In genomic region chr12:54975875-54976274, GRCh38 we compare ENCODE assay signal across 21 cellular contexts. TPM values are rescaled to one million over a fixed set of nuclear protein-coding genes. Genes with fewer than 3 reads are reported as not detected.
DNase-seq lines count a peak whose midpoint lies in the region; ATAC-seq and TF ChIP-seq lines count a peak whose summit lies in the region.
"Had no signal": no experiment of that assay in that cellular context is flagged by ENCODE, and none has a peak within 500 bp of the region (broad histone marks: within the 10 kb centered on the region; RNA-seq: fewer than 3 reads in every experiment).

No MANE protein-coding gene starts in this region.

- TF ChIP-seq CTCF in SK-N-SH (IDR thresholded peaks at IDR 0.05), result no peak

- no peaks in the 10 kb centered on the region for H3K27me3 Mint-ChIP-seq in CD4-positive, CD25-positive, alpha-beta regulatory T cell
- no peaks in the 10 kb centered on the region for H3K27me3 Mint-ChIP-seq in CD8-positive, alpha-beta memory T cell
- H3K27me3 Mint-ChIP-seq in activated T-helper 2 cell treated with anti-CD3 and anti-CD28 coated beads, Interferon-gamma antibody, Interleukin-2, Interleukin-4, amounts not matched to agents 10 μg/mL and 5 μg/mL and 100 μg/mL, durations not matched to agents 14 hours and 24 hours and 36 hours (ENCODE audit: low read depth), result no peaks in the 10 kb centered on the region

- H3K4me2 ChIP-seq in SK-N-SH, result no peak overlapping the region

- WGBS in SK-N-SH (ENCODE audit: low lambda C conversion rate), result 2% methylated on average over 6 of the region's 6 CpGs

- no peaks in the 10 kb centered on the region for H3K27me3 ChIP-seq in CD4-positive, CD25-positive, alpha-beta regulatory T cell (ENCODE audit: control insufficient read depth, insufficient read depth, low read length)
- no peaks in the 10 kb centered on the region for H3K27me3 ChIP-seq in CD8-positive, alpha-beta memory T cell (ENCODE audit: insufficient read depth, low read length, poor library complexity, severe bottlenecking)
- H3K27me3 ChIP-seq in SK-N-SH (ENCODE audit: insufficient read depth), result peaks cover 9% of the 10 kb centered on the region; the same call in 1 of the 2 replicates
- H3K27me3 ChIP-seq: body of pancreas had no signal

- H2AFZ ChIP-seq in SK-N-SH (ENCODE audit: low read depth), result no peak overlapping the region

- peaks cover 53% of the 10 kb centered on the region for H3K4me1 ChIP-seq in CD4-positive, CD25-positive, alpha-beta regulatory T cell (ENCODE audit: control insufficient read depth, insufficient read depth, low read length, poor library complexity, severe bottlenecking)
- peaks cover 95% of the 10 kb centered on the region for H3K4me1 ChIP-seq in CD8-positive, alpha-beta memory T cell (ENCODE audit: insufficient read depth, low read length)
- H3K4me1 ChIP-seq in SK-N-SH (ENCODE audit: control insufficient read depth in 1 of 2, insufficient read depth in 2 of 2, low read depth in 1 of 2, low read length in 1 of 2), result no peaks in the 10 kb centered on the region
- H3K4me1 ChIP-seq: body of pancreas had no signal

- no peaks in the 10 kb centered on the region for H3K9me2 ChIP-seq in SK-N-SH

- no peaks in the 10 kb centered on the region for H4K20me1 ChIP-seq in SK-N-SH (ENCODE audit: insufficient read depth)

- H3K36me3 ChIP-seq in CD4-positive, CD25-positive, alpha-beta regulatory T cell (ENCODE audit: control insufficient read depth, insufficient read depth, low read length), result peaks cover 50% of the 10 kb centered on the region
- peaks cover 29% of the 10 kb centered on the region for H3K36me3 ChIP-seq in CD8-positive, alpha-beta memory T cell (ENCODE audit: insufficient read depth, low read length)
- H3K36me3 ChIP-seq in SK-N-SH (replicated peaks in 1 of 2; ENCODE audit: control insufficient read depth in 1 of 2, insufficient read depth in 2 of 2, low read length in 1 of 2), result no peaks in the 10 kb centered on the region

- no peak for DNase-seq in CD4-positive, CD25-positive, alpha-beta regulatory T cell
- no peak for DNase-seq in CD8-positive, alpha-beta memory T cell
- no peak for DNase-seq in activated T-helper 2 cell treated with anti-CD3 and anti-CD28 coated beads, Interferon-gamma antibody, Interleukin-2, Interleukin-4, amounts not matched to agents 10 μg/mL and 5 μg/mL and 100 μg/mL, durations not matched to agents 14 hours and 24 hours and 36 hours (ENCODE audit: low spot score)
- DNase-seq in left colon, result no peak
- DNase-seq in SK-N-SH, result no peak
- DNase-seq in midbrain (lab: John Stamatoyannopoulos, UW), result no peak
- DNase-seq: body of pancreas; effector CD4-positive, alpha-beta T cell; NCI-H345; NK-92 treated with Interleukin-12 subunit alpha and Interleukin-12 subunit beta, amount 100 ng/mL, for 24 hours; RPMI8226; stimulated activated CD4-positive, alpha-beta T cell treated with anti-CD3 and anti-CD28 coated beads, Interleukin-4, amount 100 ng/mL, for 24 hours; stimulated activated CD8-positive, alpha-beta memory T cell treated with anti-CD3 and anti-CD28 coated beads, Interleukin-4, amount 100 ng/mL, for 48 hours; SW 1271 had no signal

- H3K9me3 Mint-ChIP-seq in CD4-positive, CD25-positive, alpha-beta regulatory T cell, result no peaks in the 10 kb centered on the region
- H3K9me3 Mint-ChIP-seq in CD8-positive, alpha-beta memory T cell, result no peaks in the 10 kb centered on the region
- H3K9me3 Mint-ChIP-seq in activated T-helper 2 cell treated with anti-CD3 and anti-CD28 coated beads, Interferon-gamma antibody, Interleukin-2, Interleukin-4, amounts not matched to agents 10 μg/mL and 5 μg/mL and 100 μg/mL, durations not matched to agents 14 hours and 24 hours and 36 hours, result no peaks in the 10 kb centered on the region

- POLR2A ChIA-PET in CD8-positive, alpha-beta memory T cell (lab: Charles Lee), result no interaction called here
- POLR2A ChIA-PET in SK-N-SH (lab: Yijun Ruan, JAX), result no interaction called here

- ATAC-seq in CD4-positive, CD25-positive, alpha-beta regulatory T cell (ENCODE audit: low read depth in 2 of 2), result no peak
- ATAC-seq in left colon (peak; percentile 40), GM19351 (IDR thresholded peaks at IDR 0.05; ENCODE audit: unreplicated experiment) (no peak)
- ATAC-seq: body of pancreas had no signal

- peak overlapping the region; percentile 82 to 99 (median 92) for H3K27ac Mint-ChIP-seq in CD4-positive, CD25-positive, alpha-beta regulatory T cell
- peak overlapping the region in 7 of 8 donors; percentile 17 to 98 (median 75) for H3K27ac Mint-ChIP-seq in CD8-positive, alpha-beta memory T cell
- H3K27ac Mint-ChIP-seq in activated T-helper 2 cell treated with anti-CD3 and anti-CD28 coated beads, Interferon-gamma antibody, Interleukin-2, Interleukin-4, amounts not matched to agents 10 μg/mL and 5 μg/mL and 100 μg/mL, durations not matched to agents 14 hours and 24 hours and 36 hours, result peak overlapping the region; percentile 82

- H3K4me3 ChIP-seq in CD4-positive, CD25-positive, alpha-beta regulatory T cell (ENCODE audit: low read depth, low read length), result peak overlapping the region; percentile 52
- no peak overlapping the region for H3K4me3 ChIP-seq in CD8-positive, alpha-beta memory T cell (ENCODE audit: low read length)
- H3K4me3 ChIP-seq in SK-N-SH (ENCODE audit: low read depth in 2 of 2, low read length in 1 of 2), result no peak overlapping the region
- H3K4me3 ChIP-seq: body of pancreas had no signal

- no peaks in the 10 kb centered on the region for H3F3A ChIP-seq in SK-N-SH (replicated peaks; ENCODE audit: insufficient read depth)

- H3K79me2 ChIP-seq in SK-N-SH (ENCODE audit: insufficient read depth), result no peaks in the 10 kb centered on the region

- H3K27ac ChIP-seq in CD4-positive, CD25-positive, alpha-beta regulatory T cell (ENCODE audit: insufficient read depth, low read length, poor library complexity, severe bottlenecking), result peak overlapping the region; percentile 34
- H3K27ac ChIP-seq in CD8-positive, alpha-beta memory T cell (ENCODE audit: low read depth, low read length), result no peak overlapping the region
- H3K27ac ChIP-seq in SK-N-SH (ENCODE audit: low read depth in 2 of 2, low read length in 1 of 2), result no peak overlapping the region
- H3K27ac ChIP-seq: body of pancreas had no signal

- TF ChIP-seq EP300 in SK-N-SH (IDR thresholded peaks at IDR 0.05; ENCODE audit: borderline replicate concordance in 1 of 2, low read depth in 1 of 2, low read length in 1 of 2), result no peak

- H3K4me1 Mint-ChIP-seq in CD4-positive, CD25-positive, alpha-beta regulatory T cell, result peaks cover 48 to 96% (median 82%) of the 10 kb centered on the region in 4 donors
- H3K4me1 Mint-ChIP-seq in CD8-positive, alpha-beta memory T cell, result peaks cover 89 to 99% (median 97%) of the 10 kb centered on the region in 3 donors
- H3K4me1 Mint-ChIP-seq in activated T-helper 2 cell treated with anti-CD3 and anti-CD28 coated beads, Interferon-gamma antibody, Interleukin-2, Interleukin-4, amounts not matched to agents 10 μg/mL and 5 μg/mL and 100 μg/mL, durations not matched to agents 14 hours and 24 hours and 36 hours (ENCODE audit: low read depth), result peaks cover 84% of the 10 kb centered on the region

- H3K36me3 Mint-ChIP-seq in CD4-positive, CD25-positive, alpha-beta regulatory T cell, result peaks cover 70% of the 10 kb centered on the region
- H3K36me3 Mint-ChIP-seq in CD8-positive, alpha-beta memory T cell, result peaks cover 29 to 86% (median 35%) of the 10 kb centered on the region in 3 donors
- peaks cover 96% of the 10 kb centered on the region for H3K36me3 Mint-ChIP-seq in activated T-helper 2 cell treated with anti-CD3 and anti-CD28 coated beads, Interferon-gamma antibody, Interleukin-2, Interleukin-4, amounts not matched to agents 10 μg/mL and 5 μg/mL and 100 μg/mL, durations not matched to agents 14 hours and 24 hours and 36 hours (ENCODE audit: low read depth)

- TF ChIP-seq RAD21 in SK-N-SH (IDR thresholded peaks at IDR 0.05; ENCODE audit: low read length), result no peak

- H3K9ac ChIP-seq in SK-N-SH, result no peak overlapping the region

- H3K9me3 ChIP-seq in CD4-positive, CD25-positive, alpha-beta regulatory T cell (ENCODE audit: control insufficient read depth in 2 of 2, low read length in 2 of 2), result no peaks in the 10 kb centered on the region
- H3K9me3 ChIP-seq in CD8-positive, alpha-beta memory T cell (ENCODE audit: low read length), result no peaks in the 10 kb centered on the region
- no peaks in the 10 kb centered on the region for H3K9me3 ChIP-seq in SK-N-SH
- H3K9me3 ChIP-seq: body of pancreas had no signal

- CTCF ChIA-PET in CD8-positive, alpha-beta memory T cell (lab: Charles Lee), result interaction anchor here (1.0 to 2.2 kb wide), 4 partner anchors 9 to 96 kb away, joined by 4 to 10 read pairs (median 6); partner anchors contain the start of gene TESPA1
- CTCF ChIA-PET in SK-N-SH (lab: Yijun Ruan, JAX), result interaction anchor here (0.9 to 3.3 kb wide), 3 partner anchors 17 to 93 kb away, joined by 3 to 11 read pairs (median 4); no protein-coding TSS in a partner anchor

- intact Hi-C loops in activated T-helper 2 cell treated with anti-CD3 and anti-CD28 coated beads, Interferon-gamma antibody, Interleukin-2, Interleukin-4, amounts not matched to agents 10 μg/mL and 5 μg/mL and 100 μg/mL, durations not matched to agents 14 hours and 24 hours and 36 hours (cut with micrococcal nuclease), result loop anchor here (5.0 kb wide), 1 partner anchor 114 kb away; no protein-coding TSS in a partner anchor
- intact Hi-C loops in left colon (cut with DNase I, micrococcal nuclease), result no loop called here

- peak overlapping the region; percentile 44 to 71 (median 57) for H3K4me3 Mint-ChIP-seq in CD4-positive, CD25-positive, alpha-beta regulatory T cell
- peak overlapping the region in 6 of 7 donors; percentile 7 to 69 (median 46) for H3K4me3 Mint-ChIP-seq in CD8-positive, alpha-beta memory T cell
- H3K4me3 Mint-ChIP-seq in activated T-helper 2 cell treated with anti-CD3 and anti-CD28 coated beads, Interferon-gamma antibody, Interleukin-2, Interleukin-4, amounts not matched to agents 10 μg/mL and 5 μg/mL and 100 μg/mL, durations not matched to agents 14 hours and 24 hours and 36 hours (ENCODE audit: low read depth), result peak overlapping the region; percentile 92

RNA-seq across cellular contexts. Expression of gene TESPA1, which starts 8.7 kb away (rescaled TPM):
- 93.8 TPM for total RNA-seq in CD4-positive, CD25-positive, alpha-beta regulatory T cell
- 100 to 1,000 TPM in 2 of 4 donors, 10 to 100 TPM in 2; 78.0 to 121 (median 100) TPM for polyA plus RNA-seq in CD4-positive, CD25-positive, alpha-beta regulatory T cell
- 10 to 100 TPM; 77.3 to 80.6 TPM for total RNA-seq in CD8-positive, alpha-beta memory T cell
- polyA plus RNA-seq in CD8-positive, alpha-beta memory T cell, result 104 TPM
- 179 and 186 TPM in 2 replicates for total RNA-seq in activated T-helper 2 cell treated with anti-CD3 and anti-CD28 coated beads, Interferon-gamma antibody, Interleukin-2, Interleukin-4, amounts not matched to agents 10 μg/mL and 5 μg/mL and 100 μg/mL, durations not matched to agents 14 hours and 24 hours and 36 hours
- 1 to 10 TPM in 1 of 2 donors, under 1 TPM in 1; 0.55 to 1.8 TPM for total RNA-seq in left colon
- polyA plus RNA-seq in SK-N-SH (2012; rRNA removed), result not detected in 2 replicates
- not detected in 2 replicates for polyA plus RNA-seq in SK-N-SH (2012; cell fraction: cytosol; rRNA removed)
- not detected in 2 replicates for polyA plus RNA-seq in SK-N-SH (2012; cell fraction: nucleus; rRNA removed)
- total RNA-seq: body of pancreas, H7, kidney epithelial cell, MCF 10A, osteocyte had no signal

RNA-seq across cellular contexts. Expression of gene NEUROD4, which starts 43.9 kb away (rescaled TPM):
- not detected for total RNA-seq in CD4-positive, CD25-positive, alpha-beta regulatory T cell
- polyA plus RNA-seq in CD4-positive, CD25-positive, alpha-beta regulatory T cell, result not detected
- total RNA-seq in CD8-positive, alpha-beta memory T cell, result not detected
- not detected for polyA plus RNA-seq in CD8-positive, alpha-beta memory T cell
- not detected in 2 replicates for total RNA-seq in activated T-helper 2 cell treated with anti-CD3 and anti-CD28 coated beads, Interferon-gamma antibody, Interleukin-2, Interleukin-4, amounts not matched to agents 10 μg/mL and 5 μg/mL and 100 μg/mL, durations not matched to agents 14 hours and 24 hours and 36 hours
- total RNA-seq in left colon, result not detected
- polyA plus RNA-seq in SK-N-SH (2012; rRNA removed), result not detected in 2 replicates
- not detected in 2 replicates for polyA plus RNA-seq in SK-N-SH (2012; cell fraction: cytosol; rRNA removed)
- not detected in 2 replicates for polyA plus RNA-seq in SK-N-SH (2012; cell fraction: nucleus; rRNA removed)
- total RNA-seq: body of pancreas, H7, HT1080, kidney epithelial cell, MCF 10A, mucosa of gallbladder, osteocyte had no signal

Comparison
In these comparisons a context has a peak if more than half of its experiments do, and no peak if none do; other contexts are left out.
1. RNA of gene TESPA1, which starts 8.7 kb away (total RNA-seq): 179 to 186 TPM in activated T-helper 2 cell treated with anti-CD3 and anti-CD28 coated beads, Interferon-gamma antibody, Interleukin-2, Interleukin-4, amounts not matched to agents 10 μg/mL and 5 μg/mL and 100 μg/mL, durations not matched to agents 14 hours and 24 hours and 36 hours, 93.8 TPM in CD4-positive, CD25-positive, alpha-beta regulatory T cell (single experiment) and 77.3 to 80.6 TPM in CD8-positive, alpha-beta memory T cell; 0.55 to 1.8 TPM in left colon; every median in the first group is over 10 times any median in the second.
2. Peak in every context shown above with its lines, with median percentiles within 50 percentile points of each other: H3K27ac Mint-ChIP-seq and H3K4me3 Mint-ChIP-seq.